13 cellular contexts compared by ENCODE assay signal in the genomic region with DNA sequence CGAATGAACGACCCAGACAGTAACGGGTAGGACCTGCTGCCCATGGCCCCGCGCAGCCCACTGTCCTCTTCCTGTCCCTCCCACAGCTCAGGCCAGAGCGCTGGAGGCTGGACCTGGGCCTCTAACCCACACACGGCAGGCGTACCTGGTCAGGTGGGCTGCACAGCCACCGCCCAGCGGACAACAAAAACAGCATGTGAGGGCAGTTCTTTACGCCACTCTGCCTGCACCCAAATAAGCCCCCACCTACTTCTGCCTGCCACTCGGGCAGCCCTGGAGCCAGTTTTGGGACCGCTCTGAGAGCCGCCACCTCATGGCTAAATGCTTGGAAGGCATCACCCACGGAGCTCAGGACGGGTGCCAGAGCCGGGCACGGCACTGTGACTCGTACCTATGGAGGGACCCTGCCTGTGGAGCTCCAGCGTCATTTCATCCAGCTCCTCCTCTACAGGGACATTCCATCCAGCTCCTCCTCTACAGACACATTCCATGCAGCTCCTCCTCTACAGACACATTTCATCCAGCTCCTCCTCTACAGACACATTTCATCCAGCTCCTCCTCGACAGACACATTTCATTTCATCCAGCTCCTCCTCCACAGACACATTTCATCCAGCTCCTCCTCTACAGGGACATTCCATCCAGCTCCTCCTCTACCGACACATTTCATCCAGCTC. TPM values are rescaled to one million over a fixed set of nuclear protein-coding genes. Genes with fewer than 3 reads are reported as not detected.
A peak's percentile ranks its signal among the peaks of the same experiment; 100 is the strongest.
DNase-seq lines count a peak whose midpoint lies in the region; ATAC-seq, FAIRE-seq and TF ChIP-seq lines count a peak whose summit lies in the region.
"Had no signal": no experiment of that assay in that cellular context is flagged by ENCODE, and none has a peak within 500 bp of the region (broad histone marks: within the 10 kb centered on the region; RNA-seq: fewer than 3 reads in every experiment).

No MANE protein-coding gene starts in this region.

- CTCF ChIA-PET in CD8-positive, alpha-beta memory T cell (lab: Charles Lee) = interaction anchor here (1.0 to 1.9 kb wide), 3 partner anchors 16 to 319 kb away, joined by 3 to 5 read pairs (median 5); no protein-coding TSS in a partner anchor
- CTCF ChIA-PET in K562 (lab: Yijun Ruan, JAX; ENCODE audit: low intra/inter-chr PET ratio) = no interaction called here

- H3K27me3 ChIP-seq in CD8-positive, alpha-beta memory T cell (ENCODE audit: insufficient read depth, low read length, poor library complexity, severe bottlenecking) = no peaks in the 10 kb centered on the region
- H3K27me3 ChIP-seq in GM23338 (ENCODE audit: insufficient read depth) (no peaks in the 10 kb centered on the region), K562 (ENCODE audit: control insufficient read depth in 2 of 2, insufficient read depth in 2 of 2, low read length in 2 of 2) (no peaks in the 10 kb centered on the region), transverse colon (no peaks in the 10 kb centered on the region)
- H3K27me3 ChIP-seq: heart left ventricle had no signal

- no peaks in the 10 kb centered on the region for H4K20me1 ChIP-seq in GM23338 (replicated peaks; ENCODE audit: insufficient read depth)
- peaks cover 21% of the 10 kb centered on the region for H4K20me1 ChIP-seq in K562 (replicated peaks; ENCODE audit: control insufficient read depth, insufficient read depth, low read length)

- ATAC-seq in GM23338 (no peak), K562 (no peak), GM18520 (IDR thresholded peaks at IDR 0.05; ENCODE audit: unreplicated experiment) (no peak)

- no peak overlapping the region for H3K9ac ChIP-seq in K562 (ENCODE audit: insufficient read depth in 1 of 2, low read depth in 2 of 2, low read length in 2 of 2)

- H3K36me3 Mint-ChIP-seq in CD8-positive, alpha-beta memory T cell = peaks cover 5 to 73% (median 16%) of the 10 kb centered on the region in 3 donors
- peaks cover 70% of the 10 kb centered on the region for H3K36me3 Mint-ChIP-seq in GM23338 (ENCODE audit: low read depth)
- H3K36me3 Mint-ChIP-seq in mesothelial cell of epicardium = peaks cover 58% of the 10 kb centered on the region

- TSS peak; percentile 13 for BruUV-seq in K562 (replicated peaks; lab: Mats Ljungman, UMichigan)

- no peaks in the 10 kb centered on the region for H3K4me1 ChIP-seq in CD8-positive, alpha-beta memory T cell (ENCODE audit: insufficient read depth, low read length)
- H3K4me1 ChIP-seq in GM23338 (ENCODE audit: insufficient read depth) (no peaks in the 10 kb centered on the region), K562 (replicated peaks in 1 of 2; ENCODE audit: control insufficient read depth in 2 of 2, insufficient read depth in 2 of 2, low read length in 2 of 2) (peaks cover 0 to 21% of the 10 kb centered on the region in 2 experiments; a peak in 1 of 5 replicates), transverse colon (peaks cover 0 to 9% (median 0%) of the 10 kb centered on the region in 4 donors)
- H3K4me1 ChIP-seq: heart left ventricle had no signal

- no peaks in the 10 kb centered on the region for H3K9me3 Mint-ChIP-seq in CD8-positive, alpha-beta memory T cell
- no peaks in the 10 kb centered on the region; the same call in 1 of the 3 replicates for H3K9me3 Mint-ChIP-seq in GM23338
- peaks cover 23% of the 10 kb centered on the region for H3K9me3 Mint-ChIP-seq in mesothelial cell of epicardium

- H3K79me2 ChIP-seq in GM23338 (replicated peaks; ENCODE audit: insufficient read depth) (peaks cover 8% of the 10 kb centered on the region; the same call in 1 of the 2 replicates), K562 (ENCODE audit: control insufficient read depth, insufficient read depth, low read length) (0 out of 3 replicates have a peak, but pooled peaks cover 2% of the 10 kb centered on the region)

- H3K4me3 ChIP-seq in CD8-positive, alpha-beta memory T cell (ENCODE audit: low read length) = no peak overlapping the region
- H3K4me3 ChIP-seq in GM23338 (no peak overlapping the region), K562 (no peak overlapping the region), transverse colon (no peak overlapping the region)
- H3K4me3 ChIP-seq: heart left ventricle had no signal

- TF ChIP-seq POLR2A in K562 (conservative IDR thresholded peaks at IDR 0.05) (no peak), transverse colon (IDR thresholded peaks at IDR 0.05) (no peak)

- TF ChIP-seq EP300 in K562 (IDR thresholded peaks at IDR 0.05; ENCODE audit: low read length) (no peak), transverse colon (IDR thresholded peaks at IDR 0.05; ENCODE audit: low read depth) (no peak)

- WGBS in K562 (ENCODE audit: insufficient coverage, low coverage, missing lambda C conversion rate) = 89% methylated on average over 21 of the region's 22 CpGs
- WGBS in transverse colon (ENCODE audit: low coverage in 1 of 2), 2 donors = 89 to 92% methylated on average over 2 to 22 of the region's 22 CpGs

- DNase-seq in CD8-positive, alpha-beta memory T cell = peak in 1 of 5 donors; percentile 23
- DNase-seq in GM23338 (ENCODE audit: low spot score) = no peak
- no peak for DNase-seq in K562 (ENCODE audit: extremely low read depth in 1 of 4, low spot score in 3 of 4)
- DNase-seq in mesothelial cell of epicardium (ENCODE audit: low spot score in 2 of 2, unreplicated experiment in 2 of 2) = peak in 1 of 2 experiments; percentile 27
- DNase-seq in GF-D8 (lab: John Stamatoyannopoulos, UW) = no peak
- DNase-seq in transverse colon = no peak
- DNase-seq in SK-N-DZ (ENCODE audit: low spot score) = no peak
- DNase-seq: DMS53, NCI-H82 had no signal

- no peaks in the 10 kb centered on the region for H3K27me3 Mint-ChIP-seq in CD8-positive, alpha-beta memory T cell
- H3K27me3 Mint-ChIP-seq in GM23338 (ENCODE audit: insufficient read depth, low read depth, poor library complexity) = peaks cover 13% of the 10 kb centered on the region
- no peaks in the 10 kb centered on the region for H3K27me3 Mint-ChIP-seq in mesothelial cell of epicardium (ENCODE audit: low read depth)

- TF ChIP-seq CTCF in GM23338 (conservative IDR thresholded peaks at IDR 0.05; ENCODE audit: low read depth in 2 of 2) = no peak
- TF ChIP-seq CTCF in K562 (IDR thresholded peaks at IDR 0.05 in 2 of 3, conservative IDR thresholded peaks at IDR 0.05 in 1 of 3; ENCODE audit: insufficient read depth in 2 of 3, low read depth in 1 of 3, low read length in 3 of 3) = no peak
- no peak for TF ChIP-seq CTCF in mesothelial cell of epicardium (IDR thresholded peaks at IDR 0.05; ENCODE audit: unreplicated experiment)
- no peak for TF ChIP-seq CTCF in transverse colon (IDR thresholded peaks at IDR 0.05)

- H3K4me1 Mint-ChIP-seq in CD8-positive, alpha-beta memory T cell = peaks cover 6 to 15% (median 7%) of the 10 kb centered on the region in 3 donors
- peaks cover 8% of the 10 kb centered on the region; the same call in 1 of the 3 replicates for H3K4me1 Mint-ChIP-seq in GM23338
- no peaks in the 10 kb centered on the region for H3K4me1 Mint-ChIP-seq in mesothelial cell of epicardium

- POLR2A ChIA-PET in CD8-positive, alpha-beta memory T cell (lab: Charles Lee) = no interaction called here
- POLR2A ChIA-PET in K562 (lab: Yijun Ruan, JAX) = interaction anchor here (0.6 to 4.7 kb wide), 4 partner anchors 9 to 513 kb away, joined by 3 to 32 read pairs (median 3); no protein-coding TSS in a partner anchor

- in situ Hi-C loops in K562 (cut with MboI) = no loop called here
- in situ Hi-C loops in transverse colon (cut with MboI; ENCODE audit: low pct_ligation_motif_present in 1 of 4, low pct_unique_long_range_greater_than_20kb in 1 of 4, low sequenced_read_pairs in 3 of 4) = no loop called here

- H3K4me2 ChIP-seq in GM23338 (no peak overlapping the region), K562 (ENCODE audit: insufficient read depth, low read length) (no peak overlapping the region)

- H2AFZ ChIP-seq in GM23338 (no peak overlapping the region), K562 (ENCODE audit: low read depth, low read length) (no peak overlapping the region)

- peaks cover 20% of the 10 kb centered on the region for H3K36me3 ChIP-seq in CD8-positive, alpha-beta memory T cell (ENCODE audit: insufficient read depth, low read length)
- peaks cover 8% of the 10 kb centered on the region; the same call in 1 of the 2 replicates for H3K36me3 ChIP-seq in GM23338 (ENCODE audit: insufficient read depth)
- peaks cover 77% of the 10 kb centered on the region for H3K36me3 ChIP-seq in K562 (ENCODE audit: control insufficient read depth, insufficient read depth, low read length)
- H3K36me3 ChIP-seq in transverse colon = peaks cover 0 to 45% (median 18%) of the 10 kb centered on the region in 4 donors

- H3K9me1 ChIP-seq in K562 (ENCODE audit: control insufficient read depth, insufficient read depth, low read length) = no peaks in the 10 kb centered on the region

- H3K27ac ChIP-seq in CD8-positive, alpha-beta memory T cell (ENCODE audit: low read depth, low read length) = no peak overlapping the region
- peak overlapping the region; percentile 45; the same call in 1 of the 2 replicates for H3K27ac ChIP-seq in GM23338 (ENCODE audit: low read depth)
- no peak overlapping the region for H3K27ac ChIP-seq in K562 (ENCODE audit: extremely low read depth, low read depth, low read length)
- no peak overlapping the region for H3K27ac ChIP-seq in transverse colon
- H3K27ac ChIP-seq: heart left ventricle had no signal

- H3F3A ChIP-seq in GM23338 (replicated peaks; ENCODE audit: low read depth) = no peaks in the 10 kb centered on the region

- H3K9me2 ChIP-seq in GM23338 (ENCODE audit: insufficient read depth) = no peaks in the 10 kb centered on the region

- FAIRE-seq in K562 (lab: Jason Lieb, UNC) = no peak

- no peak overlapping the region for H3K4me3 Mint-ChIP-seq in CD8-positive, alpha-beta memory T cell
- H3K4me3 Mint-ChIP-seq in GM23338 (no peak overlapping the region), mesothelial cell of epicardium (no peak overlapping the region)

- H3K27ac Mint-ChIP-seq in CD8-positive, alpha-beta memory T cell = peak overlapping the region in 5 of 8 donors; percentile 14 to 97 (median 54)
- peak overlapping the region; percentile 16; the same call in 1 of the 2 replicates for H3K27ac Mint-ChIP-seq in GM23338
- peak overlapping the region; percentile 1 for H3K27ac Mint-ChIP-seq in mesothelial cell of epicardium

- no peak for TF ChIP-seq RAD21 in K562 (CRISPR knock-in tag; conservative IDR thresholded peaks at IDR 0.05 in 1 of 2, IDR thresholded peaks at IDR 0.05 in 1 of 2)

- H3K9me3 ChIP-seq in CD8-positive, alpha-beta memory T cell (ENCODE audit: low read length) = no peaks in the 10 kb centered on the region
- H3K9me3 ChIP-seq in K562 (replicated peaks; ENCODE audit: control insufficient read depth, insufficient read depth, low read depth, low read length) (no peaks in the 10 kb centered on the region), transverse colon (no peaks in the 10 kb centered on the region)
- H3K9me3 ChIP-seq: heart left ventricle had no signal

- intact Hi-C loops in K562 (cut with micrococcal nuclease) (no loop called here), transverse colon (cut with DNase I; ENCODE audit: low total_unique reads) (no loop called here)

RNA-seq across cellular contexts. Expression of a gene that starts 18.9 kb away (rescaled TPM):
- total RNA-seq in CD8-positive, alpha-beta memory T cell = 100 to 1,000 TPM; 109 to 110 TPM
- 68.1 TPM for polyA plus RNA-seq in CD8-positive, alpha-beta memory T cell
- total RNA-seq in GM23338 (2014; rRNA removed; shearing (Covaris generic)) = 110 and 142 TPM in 2 replicates
- 39.9 and 41.7 TPM in 2 replicates for polyA plus RNA-seq in GM23338 (2016; fragmentation: Nextera tagmentation; extraction: Ambion mirVana)
- 215 and 519 TPM in 2 replicates for total RNA-seq in K562 (2011; cell fraction: chromatin; rRNA removed; ENCODE audit: low replicate concordance)
- 574 and 584 TPM in 2 replicates for total RNA-seq in K562 (2011; cell fraction: nucleolus; rRNA removed)
- 409 and 456 TPM in 2 replicates for total RNA-seq in K562 (2011; cell fraction: nucleoplasm; rRNA removed)
- total RNA-seq in K562 (2014; rRNA removed) = 217 and 249 TPM in 2 replicates
- total RNA-seq in K562 (2014; rRNA removed; fragmentation: Illumina TruSeq; extraction: Trizol) = 132 and 136 TPM in 2 replicates
- total RNA-seq in K562 (2015; rRNA removed; fragmentation: Illumina TruSeq; extraction: Trizol) = 177 and 179 TPM in 2 replicates
- 145 and 152 TPM in 2 replicates for total RNA-seq in K562 (2021)
- polyA plus RNA-seq in K562 (2011; rRNA removed) = 130 and 184 TPM in 2 replicates
- 150 and 221 TPM in 2 replicates for polyA plus RNA-seq in K562 (2011; cell fraction: cytosol; rRNA removed)
- polyA plus RNA-seq in K562 (2011; cell fraction: nucleus; rRNA removed) = 196 and 245 TPM in 2 replicates
- 110 and 155 TPM in 2 replicates for polyA plus RNA-seq in K562 (2012)
- 198 and 213 TPM in 2 replicates for polyA plus RNA-seq in K562 (2014; fragmentation: Illumina TruSeq; extraction: Trizol)
- 10 to 100 TPM in 1 of 2 experiments, 1 to 10 TPM in 1; 3.5 to 14.1 TPM for polyA plus RNA-seq in K562 (2014; fragmentation: Nextera tagmentation; extraction: Ambion mirVana)
- 180 and 181 TPM in 2 replicates for polyA plus RNA-seq in K562 (2014; rRNA removed)
- 112 and 228 TPM in 2 replicates for polyA minus RNA-seq in K562 (2011; rRNA and poly(A)+ RNA removed)
- polyA minus RNA-seq in K562 (2011; cell fraction: cytosol; rRNA and poly(A)+ RNA removed) = 74.7 and 93.6 TPM in 2 replicates
- 73.0 and 82.1 TPM in 2 replicates for polyA minus RNA-seq in K562 (2011; cell fraction: nucleus; rRNA and poly(A)+ RNA removed)
- 79.3 to 83.9 TPM (median 83.7 TPM) in 3 replicates for total RNA-seq in mesothelial cell of epicardium
- 100 to 1,000 TPM in 2 of 4 donors, 10 to 100 TPM in 2; 78.0 to 143 (median 104) TPM for total RNA-seq in transverse colon
- 126 and 142 TPM in 2 replicates for polyA plus RNA-seq in SK-N-DZ (2014; cell fraction: cytosol; rRNA removed)
- polyA plus RNA-seq in SK-N-DZ (2014; cell fraction: nucleus; rRNA removed) = 114 and 118 TPM in 2 replicates

RNA-seq across cellular contexts. Expression of a gene that starts 31.1 kb away (rescaled TPM):
- total RNA-seq in CD8-positive, alpha-beta memory T cell = 1 to 10 TPM; 2.0 to 2.5 TPM
- polyA plus RNA-seq in CD8-positive, alpha-beta memory T cell = not detected
- total RNA-seq in GM23338 (2014; rRNA removed; shearing (Covaris generic)) = 36.2 and 46.4 TPM in 2 replicates
- polyA plus RNA-seq in GM23338 (2016; fragmentation: Nextera tagmentation; extraction: Ambion mirVana) (9.1 and 9.8 TPM in 2 replicates), K562 (2011; rRNA removed) (1.4 and 2.7 TPM in 2 replicates), K562 (2014; fragmentation: Illumina TruSeq; extraction: Trizol) (0.48 and 1.00 TPM in 2 replicates), K562 (2014; fragmentation: Nextera tagmentation; extraction: Ambion mirVana) (under 1 TPM in 1 of 2 experiments, not detected in 1; 0.08 TPM), K562 (2014; rRNA removed) (2.2 and 4.5 TPM in 2 replicates)
- total RNA-seq in K562 (2011; cell fraction: chromatin; rRNA removed; ENCODE audit: low replicate concordance) = 14.2 and 54.7 TPM in 2 replicates
- 26.1 and 26.7 TPM in 2 replicates for total RNA-seq in K562 (2011; cell fraction: nucleolus; rRNA removed)
- total RNA-seq in K562 (2011; cell fraction: nucleoplasm; rRNA removed) = 10.8 and 13.8 TPM in 2 replicates
- total RNA-seq in K562 (2014; rRNA removed) (1.7 and 2.5 TPM in 2 replicates), K562 (2014; rRNA removed; fragmentation: Illumina TruSeq; extraction: Trizol) (0.41 and 0.44 TPM in 2 replicates), K562 (2015; rRNA removed; fragmentation: Illumina TruSeq; extraction: Trizol) (0.54 and 0.83 TPM in 2 replicates), K562 (2021) (3.3 and 3.4 TPM in 2 replicates), mesothelial cell of epicardium (0.16 to 0.33 TPM (median 0.20 TPM) in 3 replicates), transverse colon (not detected)
- polyA plus RNA-seq in K562 (2011; cell fraction: cytosol; rRNA removed) = 1.3 and 3.8 TPM in 2 replicates
- polyA plus RNA-seq in K562 (2011; cell fraction: nucleus; rRNA removed) = 15.4 and 32.7 TPM in 2 replicates
- 1.0 and 1.5 TPM in 2 replicates for polyA plus RNA-seq in K562 (2012)
- polyA minus RNA-seq in K562 (2011; rRNA and poly(A)+ RNA removed) = 0.69 and 1.6 TPM in 2 replicates
- 1.7 and 5.3 TPM in 2 replicates for polyA minus RNA-seq in K562 (2011; cell fraction: cytosol; rRNA and poly(A)+ RNA removed)
- polyA minus RNA-seq in K562 (2011; cell fraction: nucleus; rRNA and poly(A)+ RNA removed) = 8.1 and 11.4 TPM in 2 replicates
- polyA plus RNA-seq in SK-N-DZ (2014; cell fraction: cytosol; rRNA removed) = 8.3 and 11.5 TPM in 2 replicates
- 6.7 and 8.1 TPM in 2 replicates for polyA plus RNA-seq in SK-N-DZ (2014; cell fraction: nucleus; rRNA removed)
- total RNA-seq: cerebellum, heart left ventricle, mucosa of gallbladder had no signal
- polyA plus RNA-seq: heart left ventricle had no signal

Comparison
In these comparisons a context has a peak if more than half of its experiments do, and no peak if none do; other contexts are left out.
1. H3K27ac Mint-ChIP-seq: peak in every context shown above with its lines; median percentile 54 in CD8-positive, alpha-beta memory T cell; 16 in GM23338; 1 in mesothelial cell of epicardium.